Comparison of ENCODE assay signal across 10 cellular contexts in the genomic region with DNA sequence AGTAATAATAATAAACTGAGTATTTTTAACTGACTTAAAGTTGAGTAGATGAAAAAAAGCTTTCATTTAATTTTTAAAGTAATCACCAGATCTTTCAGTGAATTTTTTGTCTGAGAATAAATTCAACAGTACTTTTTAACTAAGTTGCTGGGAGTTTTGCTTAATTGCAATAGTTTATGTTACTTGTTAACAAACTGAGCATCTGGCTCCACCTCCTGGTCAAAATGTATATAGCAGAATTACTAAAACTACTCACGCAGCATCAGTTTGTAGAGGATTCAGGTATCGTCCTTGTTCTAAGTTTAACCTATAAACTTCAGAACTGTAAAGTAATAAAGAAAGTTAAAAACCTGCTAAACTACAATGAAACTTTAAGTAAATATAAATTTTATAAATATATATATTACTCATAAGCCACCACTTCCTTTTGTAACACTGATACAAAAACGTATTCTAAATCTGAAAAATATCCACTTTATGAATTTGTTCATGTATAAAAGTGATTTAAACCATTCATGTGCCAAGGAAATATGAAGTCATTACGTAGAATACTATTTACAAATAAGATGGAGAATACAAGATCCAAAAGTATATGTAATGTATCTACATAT. TPM values are rescaled to one million over a fixed set of nuclear protein-coding genes. Genes with fewer than 3 reads are reported as not detected.
DNase-seq lines count a peak whose midpoint lies in the region; ATAC-seq and TF ChIP-seq lines count a peak whose summit lies in the region.
"Had no signal": no experiment of that assay in that cellular context is flagged by ENCODE, and none has a peak within 500 bp of the region (broad histone marks: within the 10 kb centered on the region; RNA-seq: fewer than 3 reads in every experiment).

No MANE protein-coding gene starts in this region.

- DNase-seq in NCI-H510A treated with DMSO at 0.1 percent for 48 hours (lab: John Stamatoyannopoulos, UW) = peak; percentile 79
- no peak for DNase-seq in NCI-H510A (lab: John Stamatoyannopoulos, UW)
- peak; percentile 69 for DNase-seq in IMR-90
- DNase-seq in OCI-M1 (lab: John Stamatoyannopoulos, UW) = peak; percentile 84
- DNase-seq in dorsolateral prefrontal cortex = peak in 1 of 10 donors; percentile 16
- DNase-seq in naive B cell = peak; percentile 45
- DNase-seq in posterior cingulate gyrus = no peak

- WGBS in IMR-90 (ENCODE audit: extremely low coverage in 2 of 2, insufficient read length in 1 of 2), 2 experiments = no CpG with 5 or more reads among the region's 4 CpGs

- POLR2A ChIA-PET in IMR-90 (lab: Charles Lee; ENCODE audit: unreplicated experiment) = no interaction called here

- no peak overlapping the region for H3K4me3 Mint-ChIP-seq in naive B cell
- H3K4me3 Mint-ChIP-seq: activated T-cell treated with anti-CD3 and anti-CD28 coated beads, Interleukin-2, amount 50 U/mL, for 72 hours; CD8-positive, alpha-beta memory T cell had no signal

- BruUV-seq in IMR-90 (replicated peaks; lab: Mats Ljungman, UMichigan) = no TSS peak

- H3K27me3 ChIP-seq in IMR-90 (ENCODE audit: control insufficient read depth, insufficient read depth, low read length) (no peaks in the 10 kb centered on the region), dorsolateral prefrontal cortex (no peaks in the 10 kb centered on the region)

- no peaks in the 10 kb centered on the region for H3K9me1 ChIP-seq in IMR-90 (ENCODE audit: insufficient read depth, low read length)

- H3K36me3 ChIP-seq in IMR-90 (ENCODE audit: control insufficient read depth, insufficient read depth, low read length) = peaks cover 7% of the 10 kb centered on the region

- no peak overlapping the region for H3K18ac ChIP-seq in IMR-90 (ENCODE audit: low read depth, low read length)

- CTCF ChIA-PET in IMR-90 (lab: Yijun Ruan, JAX) = interaction anchor here (0.6 to 1.3 kb wide), 3 partner anchors 220 to 235 kb away, joined by 3 read pairs; partner anchors contain the start of gene ODC1

- no peak overlapping the region for H3K4me2 ChIP-seq in IMR-90 (ENCODE audit: low read depth, low read length)

- H2AFZ ChIP-seq in IMR-90 (replicated peaks; ENCODE audit: low read length, poor library complexity) = no peak overlapping the region

- H3K9ac ChIP-seq in IMR-90 (ENCODE audit: low read depth, low read length) = no peak overlapping the region

- peak; percentile 61 for TF ChIP-seq RAD21 in IMR-90 (IDR thresholded peaks at IDR 0.05; ENCODE audit: low read length)

- H3K27ac Mint-ChIP-seq in naive B cell = no peak overlapping the region
- H3K27ac Mint-ChIP-seq: activated T-cell treated with anti-CD3 and anti-CD28 coated beads, Interleukin-2, amount 50 U/mL, for 72 hours; CD8-positive, alpha-beta memory T cell had no signal

- in situ Hi-C loops in IMR-90 (cut with MboI; ENCODE audit: low sequenced_read_pairs) = loop anchor here (10.0 to 25.0 kb wide), 2 partner anchors 594 to 856 kb away; no protein-coding TSS in a partner anchor

- ATAC-seq in IMR-90 (ENCODE audit: low read depth) (peak; percentile 74), naive B cell (ENCODE audit: low read depth in 2 of 2) (peak; percentile 46 to 52), GM19351 (IDR thresholded peaks at IDR 0.05; ENCODE audit: unreplicated experiment) (no peak)
- ATAC-seq: activated T-cell treated with anti-CD3 and anti-CD28 coated beads, Interleukin-2, amount 50 U/mL, for 72 hours had no signal

- intact Hi-C loops in IMR-90 (cut with micrococcal nuclease) (loop anchor here (2.0 to 5.0 kb wide), 3 partner anchors 106 to 596 kb away; no protein-coding TSS in a partner anchor), dorsolateral prefrontal cortex (cut with DNase I) (loop anchor here (10.0 kb wide), 3 partner anchors 224 to 594 kb away; partner anchors contain the start of genes ODC1 (in 1 of the 2) and RRM2 (in 1 of the 2)), posterior cingulate gyrus (cut with DNase I) (loop anchor here (5.0 kb wide), 2 partner anchors 221 to 546 kb away; partner anchors contain the start of genes ODC1 and RRM2)

- H3K14ac ChIP-seq in IMR-90 (replicated peaks; ENCODE audit: low read depth, low read length) = no peak overlapping the region

- peaks cover 0 to 2% (median 0%) of the 10 kb centered on the region in 3 donors for H3K4me1 Mint-ChIP-seq in naive B cell

- no peak overlapping the region for H4K5ac ChIP-seq in IMR-90 (ENCODE audit: low read depth, low read length)

- H4K91ac ChIP-seq in IMR-90 (ENCODE audit: insufficient read depth, low read depth, low read length) = no peak overlapping the region

- H3K9me3 ChIP-seq in IMR-90 (ENCODE audit: control insufficient read depth, insufficient read depth, low read length) = no peaks in the 10 kb centered on the region

- TF ChIP-seq CTCF in IMR-90 (conservative IDR thresholded peaks at IDR 0.05; ENCODE audit: low read depth, low read length) (peak; percentile 65), dorsolateral prefrontal cortex (IDR thresholded peaks at IDR 0.05 in 54 of 56, conservative IDR thresholded peaks at IDR 0.05 in 2 of 56; ENCODE audit: low read depth in 1 of 56, partially characterized antibody in 56 of 56) (peak; percentile 59 to 90 (median 76))

- H3K36me3 Mint-ChIP-seq in naive B cell = peaks cover 0 to 8% of the 10 kb centered on the region in 2 donors

- H3K27me3 Mint-ChIP-seq in naive B cell = no peaks in the 10 kb centered on the region
- H3K27me3 Mint-ChIP-seq: CD8-positive, alpha-beta memory T cell had no signal

- H2BK5ac ChIP-seq in IMR-90 (ENCODE audit: low read depth, low read length, poor library complexity, severe bottlenecking) = no peak overlapping the region

- no peak overlapping the region for H4K8ac ChIP-seq in IMR-90 (ENCODE audit: low read depth in 2 of 2, low read length in 2 of 2)

- no peak overlapping the region for H3K4ac ChIP-seq in IMR-90 (ENCODE audit: low read depth, low read length)

- no peaks in the 10 kb centered on the region for H3K4me1 ChIP-seq in IMR-90 (ENCODE audit: control insufficient read depth, insufficient read depth, low read length)

- H2AK5ac ChIP-seq in IMR-90 (ENCODE audit: low read depth, low read length) = no peak overlapping the region

- no peak overlapping the region for H3K56ac ChIP-seq in IMR-90 (ENCODE audit: extremely low read depth, insufficient read depth, low read length)

- H3K23ac ChIP-seq in IMR-90 (ENCODE audit: low read depth, low read length) = no peak overlapping the region

- dilution Hi-C loops in IMR-90 (cut with HindIII; ENCODE audit: low sequenced_read_pairs, unreplicated experiment) = no loop called here

- H2BK20ac ChIP-seq in IMR-90 (ENCODE audit: low read depth, low read length) = no peak overlapping the region

- no peak overlapping the region for H2BK120ac ChIP-seq in IMR-90 (ENCODE audit: low read depth, low read length)

- no peaks in the 10 kb centered on the region for H3K9me3 Mint-ChIP-seq in naive B cell
- H3K9me3 Mint-ChIP-seq: activated T-cell treated with anti-CD3 and anti-CD28 coated beads, Interleukin-2, amount 50 U/mL, for 72 hours; CD8-positive, alpha-beta memory T cell had no signal

- no peak overlapping the region for H2BK15ac ChIP-seq in IMR-90 (ENCODE audit: low read depth, low read length)

- H3K79me1 ChIP-seq in IMR-90 (ENCODE audit: low read depth in 1 of 2, low read length in 2 of 2) = no peaks in the 10 kb centered on the region; a peak in 1 of 4 replicates

- H2AK9ac ChIP-seq in IMR-90 (replicated peaks; ENCODE audit: low read depth, low read length, poor library complexity) = no peak overlapping the region

- H4K20me1 ChIP-seq in IMR-90 (ENCODE audit: insufficient read depth, low read length) = no peaks in the 10 kb centered on the region

- no peak overlapping the region for H3K4me3 ChIP-seq in IMR-90 (ENCODE audit: insufficient read depth, low read depth, low read length)
- H3K4me3 ChIP-seq in dorsolateral prefrontal cortex = no peak overlapping the region

- no peak for TF ChIP-seq POLR2A in IMR-90 (IDR thresholded peaks at IDR 0.05; ENCODE audit: low read depth, low read length)

- H3K27ac ChIP-seq in IMR-90 (ENCODE audit: insufficient read depth, low read length) (no peak overlapping the region), dorsolateral prefrontal cortex (no peak overlapping the region)

TF ChIP-seq in IMR-90, 13 proteins besides CTCF, POLR2A, EP300 and RAD21:
- no peak for TF ChIP-seq FOS (IDR thresholded peaks at IDR 0.05; ENCODE audit: low read depth, low read length)
- peak; percentile 48; the same call in 1 of the 2 replicates for TF ChIP-seq SMC3 (IDR thresholded peaks at IDR 0.05; ENCODE audit: low read depth, low read length)

RNA-seq across cellular contexts. Expression of gene NOL10, which starts 21.3 kb away (rescaled TPM):
- total RNA-seq in IMR-90 (2012; rRNA removed) (60.5 and 60.9 TPM in 2 replicates), dorsolateral prefrontal cortex (10 to 100 TPM; 17.6 to 32.8 (median 24.2) TPM)
- polyA plus RNA-seq in IMR-90 (2012; rRNA removed) (10.3 and 12.7 TPM in 2 replicates), naive B cell (ENCODE audit: low read depth in 6 of 6) (10 to 100 TPM; 13.2 to 28.9 (median 21.0) TPM)
- polyA plus RNA-seq in IMR-90 (2012; cell fraction: cytosol; rRNA removed) = 2.7 and 3.4 TPM in 2 replicates
- 1.5 and 9.4 TPM in 2 replicates for polyA plus RNA-seq in IMR-90 (2012; cell fraction: nucleus; rRNA removed; ENCODE audit: low replicate concordance)

RNA-seq across cellular contexts. Expression of gene ATP6V1C2, which starts 52.9 kb away (rescaled TPM):
- not detected in 2 replicates for total RNA-seq in IMR-90 (2012; rRNA removed)
- polyA plus RNA-seq in IMR-90 (2012; rRNA removed) = 0.04 TPM in 1 of 2 replicates, not detected in the other
- not detected in 2 replicates for polyA plus RNA-seq in IMR-90 (2012; cell fraction: cytosol; rRNA removed)
- polyA plus RNA-seq in IMR-90 (2012; cell fraction: nucleus; rRNA removed; ENCODE audit: low replicate concordance) = not detected in 2 replicates
- 1 to 10 TPM in 89 of 120 experiments, under 1 TPM in 28, not detected in 3; 0.31 to 7.1 (median 1.6) TPM for total RNA-seq in dorsolateral prefrontal cortex
- 1 to 10 TPM in 1 of 6 donors, under 1 TPM in 5; 0.12 to 3.9 (median 0.47) TPM for polyA plus RNA-seq in naive B cell (ENCODE audit: low read depth in 6 of 6)

Comparison
In these comparisons a context has a peak if more than half of its experiments do, and no peak if none do; other contexts are left out.
1. DNase-seq: peak in NCI-H510A treated with DMSO at 0.1 percent for 48 hours (single experiment), IMR-90 (single experiment), OCI-M1 (single experiment) and naive B cell (single experiment); none in NCI-H510A (single experiment) and posterior cingulate gyrus (0 of 10).